ENCODE assay signal across 1 cellular context in genomic region chr4:112514449-112515277, GRCh38.
TF ChIP-seq lines count a peak whose summit lies in the region.

No MANE protein-coding gene starts in this region.

TF ChIP-seq in GM12878, 131 proteins besides CTCF, POLR2A, EP300 and RAD21 (continued from another document):
- no peak for TF ChIP-seq REST (IDR thresholded peaks at IDR 0.05; ENCODE audit: low read depth, low read length)
- TF ChIP-seq GATAD2B (conservative IDR thresholded peaks at IDR 0.05; ENCODE audit: low read depth): no peak; the same call in 1 of the 2 replicates
- TF ChIP-seq NFIC (IDR thresholded peaks at IDR 0.05; ENCODE audit: low read depth, low read length): no peak
